In the genomic region with DNA sequence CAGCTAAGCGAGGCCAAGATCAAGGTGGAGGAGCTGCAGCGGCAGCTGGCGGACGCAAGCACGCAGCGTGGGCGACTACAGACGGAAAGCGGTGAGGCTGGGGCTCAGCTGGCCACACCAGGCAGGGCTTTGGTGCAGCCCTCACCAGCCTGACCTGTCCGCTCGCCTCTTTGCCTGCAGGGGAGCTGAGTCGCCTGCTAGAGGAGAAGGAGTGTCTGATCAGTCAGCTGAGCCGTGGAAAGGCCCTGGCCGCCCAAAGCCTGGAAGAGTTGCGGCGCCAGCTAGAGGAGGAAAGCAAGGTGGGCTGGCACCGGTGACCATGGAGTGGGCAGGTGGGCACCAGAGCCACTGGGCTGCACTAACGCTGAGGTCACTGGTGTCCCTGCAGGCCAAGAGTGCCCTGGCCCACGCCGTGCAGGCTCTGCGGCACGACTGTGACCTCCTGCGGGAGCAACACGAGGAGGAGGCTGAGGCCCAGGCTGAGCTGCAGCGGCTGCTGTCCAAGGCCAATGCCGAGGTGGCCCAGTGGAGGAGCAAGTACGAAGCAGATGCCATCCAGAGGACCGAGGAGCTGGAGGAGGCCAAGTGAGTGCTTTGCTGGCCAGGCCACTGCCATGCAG, we compare ENCODE assay signal across 1 cellular context.
TF ChIP-seq lines count a peak whose summit lies in the region.

No MANE protein-coding gene starts in this region.

TF ChIP-seq in GM12878, 131 proteins besides CTCF, POLR2A, EP300 and RAD21:
- TF ChIP-seq SPI1 (IDR thresholded peaks at IDR 0.05; ENCODE audit: borderline replicate concordance, insufficient read depth, low read depth, low read length) (no peak), KDM1A (IDR thresholded peaks at IDR 0.05; ENCODE audit: borderline replicate concordance) (no peak), RB1 (IDR thresholded peaks at IDR 0.05; ENCODE audit: borderline replicate concordance) (no peak), SUPT20H (IDR thresholded peaks at IDR 0.05; ENCODE audit: borderline replicate concordance, control insufficient read depth, low read depth, low read length) (no peak), FOXK2 (IDR thresholded peaks at IDR 0.05) (no peak), ZZZ3 (IDR thresholded peaks at IDR 0.05; ENCODE audit: control insufficient read depth, insufficient read length, low read depth) (no peak), YY1 (IDR thresholded peaks at IDR 0.05; ENCODE audit: low read depth, low read length) (no peak), PAX5 (IDR thresholded peaks at IDR 0.05; ENCODE audit: borderline replicate concordance, low read depth, low read length) (no peak), MEF2B (IDR thresholded peaks at IDR 0.05; ENCODE audit: partially characterized antibody, poor library complexity, severe bottlenecking) (no peak), TBL1XR1 (IDR thresholded peaks at IDR 0.05; ENCODE audit: low read depth, low read length) (no peak), MXI1 (IDR thresholded peaks at IDR 0.05; ENCODE audit: low read depth, low read length) (no peak), IRF4 (IDR thresholded peaks at IDR 0.05; ENCODE audit: low read depth, low read length) (no peak), KLF5 (IDR thresholded peaks at IDR 0.05; ENCODE audit: partially characterized antibody) (no peak), RBBP5 (conservative IDR thresholded peaks at IDR 0.05) (no peak), CHD1 (IDR thresholded peaks at IDR 0.05; ENCODE audit: low read depth, low read length) (no peak), ASH2L (IDR thresholded peaks at IDR 0.05; ENCODE audit: borderline replicate concordance, low read depth) (no peak)
- TF ChIP-seq, protein P1, sequence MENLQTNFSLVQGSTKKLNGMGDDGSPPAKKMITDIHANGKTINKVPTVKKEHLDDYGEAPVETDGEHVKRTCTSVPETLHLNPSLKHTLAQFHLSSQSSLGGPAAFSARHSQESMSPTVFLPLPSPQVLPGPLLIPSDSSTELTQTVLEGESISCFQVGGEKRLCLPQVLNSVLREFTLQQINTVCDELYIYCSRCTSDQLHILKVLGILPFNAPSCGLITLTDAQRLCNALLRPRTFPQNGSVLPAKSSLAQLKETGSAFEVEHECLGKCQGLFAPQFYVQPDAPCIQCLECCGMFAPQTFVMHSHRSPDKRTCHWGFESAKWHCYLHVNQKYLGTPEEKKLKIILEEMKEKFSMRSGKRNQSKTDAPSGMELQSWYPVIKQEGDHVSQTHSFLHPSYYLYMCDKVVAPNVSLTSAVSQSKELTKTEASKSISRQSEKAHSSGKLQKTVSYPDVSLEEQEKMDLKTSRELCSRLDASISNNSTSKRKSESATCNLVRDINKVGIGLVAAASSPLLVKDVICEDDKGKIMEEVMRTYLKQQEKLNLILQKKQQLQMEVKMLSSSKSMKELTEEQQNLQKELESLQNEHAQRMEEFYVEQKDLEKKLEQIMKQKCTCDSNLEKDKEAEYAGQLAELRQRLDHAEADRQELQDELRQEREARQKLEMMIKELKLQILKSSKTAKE (IDR thresholded peaks at IDR 0.05; ENCODE audit: low read depth, poor library complexity, severe bottlenecking): no peak
- TF ChIP-seq, protein P2, sequence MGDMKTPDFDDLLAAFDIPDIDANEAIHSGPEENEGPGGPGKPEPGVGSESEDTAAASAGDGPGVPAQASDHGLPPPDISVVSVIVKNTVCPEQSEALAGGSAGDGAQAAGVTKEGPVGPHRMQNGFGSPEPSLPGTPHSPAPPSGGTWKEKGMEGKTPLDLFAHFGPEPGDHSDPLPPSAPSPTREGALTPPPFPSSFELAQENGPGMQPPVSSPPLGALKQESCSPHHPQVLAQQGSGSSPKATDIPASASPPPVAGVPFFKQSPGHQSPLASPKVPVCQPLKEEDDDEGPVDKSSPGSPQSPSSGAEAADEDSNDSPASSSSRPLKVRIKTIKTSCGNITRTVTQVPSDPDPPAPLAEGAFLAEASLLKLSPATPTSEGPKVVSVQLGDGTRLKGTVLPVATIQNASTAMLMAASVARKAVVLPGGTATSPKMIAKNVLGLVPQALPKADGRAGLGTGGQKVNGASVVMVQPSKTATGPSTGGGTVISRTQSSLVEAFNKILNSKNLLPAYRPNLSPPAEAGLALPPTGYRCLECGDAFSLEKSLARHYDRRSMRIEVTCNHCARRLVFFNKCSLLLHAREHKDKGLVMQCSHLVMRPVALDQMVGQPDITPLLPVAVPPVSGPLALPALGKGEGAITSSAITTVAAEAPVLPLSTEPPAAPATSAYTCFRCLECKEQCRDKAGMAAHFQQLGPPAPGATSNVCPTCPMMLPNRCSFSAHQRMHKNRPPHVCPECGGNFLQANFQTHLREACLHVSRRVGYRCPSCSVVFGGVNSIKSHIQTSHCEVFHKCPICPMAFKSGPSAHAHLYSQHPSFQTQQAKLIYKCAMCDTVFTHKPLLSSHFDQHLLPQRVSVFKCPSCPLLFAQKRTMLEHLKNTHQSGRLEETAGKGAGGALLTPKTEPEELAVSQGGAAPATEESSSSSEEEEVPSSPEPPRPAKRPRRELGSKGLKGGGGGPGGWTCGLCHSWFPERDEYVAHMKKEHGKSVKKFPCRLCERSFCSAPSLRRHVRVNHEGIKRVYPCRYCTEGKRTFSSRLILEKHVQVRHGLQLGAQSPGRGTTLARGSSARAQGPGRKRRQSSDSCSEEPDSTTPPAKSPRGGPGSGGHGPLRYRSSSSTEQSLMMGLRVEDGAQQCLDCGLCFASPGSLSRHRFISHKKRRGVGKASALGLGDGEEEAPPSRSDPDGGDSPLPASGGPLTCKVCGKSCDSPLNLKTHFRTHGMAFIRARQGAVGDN (IDR thresholded peaks at IDR 0.05): no peak
- TF ChIP-seq, protein P3, sequence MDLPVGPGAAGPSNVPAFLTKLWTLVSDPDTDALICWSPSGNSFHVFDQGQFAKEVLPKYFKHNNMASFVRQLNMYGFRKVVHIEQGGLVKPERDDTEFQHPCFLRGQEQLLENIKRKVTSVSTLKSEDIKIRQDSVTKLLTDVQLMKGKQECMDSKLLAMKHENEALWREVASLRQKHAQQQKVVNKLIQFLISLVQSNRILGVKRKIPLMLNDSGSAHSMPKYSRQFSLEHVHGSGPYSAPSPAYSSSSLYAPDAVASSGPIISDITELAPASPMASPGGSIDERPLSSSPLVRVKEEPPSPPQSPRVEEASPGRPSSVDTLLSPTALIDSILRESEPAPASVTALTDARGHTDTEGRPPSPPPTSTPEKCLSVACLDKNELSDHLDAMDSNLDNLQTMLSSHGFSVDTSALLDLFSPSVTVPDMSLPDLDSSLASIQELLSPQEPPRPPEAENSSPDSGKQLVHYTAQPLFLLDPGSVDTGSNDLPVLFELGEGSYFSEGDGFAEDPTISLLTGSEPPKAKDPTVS (IDR thresholded peaks at IDR 0.05; ENCODE audit: low read depth, low read length): no peak
